ENCODE assay signal across 10 cellular contexts in genomic region chr3:183526838-183527420, GRCh38. TPM values are rescaled to one million over a fixed set of nuclear protein-coding genes. Genes with fewer than 3 reads are reported as not detected.
DNase-seq lines count a peak whose midpoint lies in the region; ATAC-seq, FAIRE-seq and TF ChIP-seq lines count a peak whose summit lies in the region.
"Had no signal": no experiment of that assay in that cellular context is flagged by ENCODE, and none has a peak within 500 bp of the region (broad histone marks: within the 10 kb centered on the region; RNA-seq: fewer than 3 reads in every experiment).

No MANE protein-coding gene starts in this region.

- H3K27me3 ChIP-seq in endothelial cell of umbilical vein (ENCODE audit: control insufficient read depth in 2 of 2, insufficient read depth in 2 of 2, low read length in 2 of 2), result no peaks in the 10 kb centered on the region
- H3K27me3 ChIP-seq: uterus had no signal

- peak overlapping the region; percentile 7 for H3K9ac ChIP-seq in endothelial cell of umbilical vein (replicated peaks; ENCODE audit: extremely low read depth, insufficient read depth, low read length)

- TF ChIP-seq CTCF in endothelial cell of umbilical vein (IDR thresholded peaks at IDR 0.05; ENCODE audit: extremely low read depth in 1 of 2, insufficient read depth in 1 of 2, low read depth in 1 of 2, low read length in 2 of 2) (no peak), mucosa of descending colon (IDR thresholded peaks at IDR 0.05) (no peak)

- intact Hi-C loops in endothelial cell of umbilical vein (cut with micrococcal nuclease), result no loop called here
- intact Hi-C loops in mucosa of descending colon (cut with DNase I, micrococcal nuclease), result no loop called here

- H3K4me3 ChIP-seq in endothelial cell of umbilical vein (replicated peaks in 1 of 3; ENCODE audit: insufficient read depth in 1 of 3, low read depth in 1 of 3, low read length in 3 of 3), result no peak overlapping the region
- H3K4me3 ChIP-seq in mucosa of descending colon, result no peak overlapping the region
- H3K4me3 ChIP-seq: prostate gland, uterus had no signal

- H3K36me3 ChIP-seq in endothelial cell of umbilical vein (ENCODE audit: control insufficient read depth in 2 of 2, extremely low read depth in 1 of 2, insufficient read depth in 2 of 2, low read length in 2 of 2), result peaks cover 0 to 3% of the 10 kb centered on the region in 2 experiments
- no peaks in the 10 kb centered on the region for H3K36me3 ChIP-seq in mucosa of descending colon (ENCODE audit: low read depth)
- H3K36me3 ChIP-seq: prostate gland, uterus had no signal

- H3K9me1 ChIP-seq in endothelial cell of umbilical vein (replicated peaks; ENCODE audit: control insufficient read depth, extremely low read depth, insufficient read depth, low read length), result no peaks in the 10 kb centered on the region

- CTCF ChIA-PET in endothelial cell of umbilical vein (lab: Charles Lee), result interaction anchor here (0.7 to 2.4 kb wide), 8 partner anchors 9 to 342 kb away, joined by 3 to 8 read pairs (median 4); no protein-coding TSS in a partner anchor

- H3K9me3 ChIP-seq in endothelial cell of umbilical vein (replicated peaks; ENCODE audit: control insufficient read depth, insufficient read depth, low read length) (no peaks in the 10 kb centered on the region), mucosa of descending colon (no peaks in the 10 kb centered on the region)
- H3K9me3 ChIP-seq: prostate gland, uterus had no signal

- POLR2A ChIA-PET in endothelial cell of umbilical vein (lab: Charles Lee), result interaction anchor here (0.7 kb wide), 1 partner anchor 53 kb away, joined by 4 read pairs; no protein-coding TSS in a partner anchor

- TF ChIP-seq POLR2A in endothelial cell of umbilical vein (IDR thresholded peaks at IDR 0.05; ENCODE audit: low read depth, low read length), result no peak

- H3K4me2 ChIP-seq in endothelial cell of umbilical vein (ENCODE audit: insufficient read depth, low read length), result peak overlapping the region; percentile 74

- BruUV-seq in endothelial cell of umbilical vein (replicated peaks; lab: Mats Ljungman, UMichigan), result no TSS peak

- dilution Hi-C loops in endothelial cell of umbilical vein (cut with MboI; ENCODE audit: extremely low pct_ligation_motif_present, low sequenced_read_pairs), result no loop called here

- no peaks in the 10 kb centered on the region for H4K20me1 ChIP-seq in endothelial cell of umbilical vein (replicated peaks; ENCODE audit: control insufficient read depth, extremely low read depth, insufficient read depth, low read length)

- ATAC-seq in GM18861 (IDR thresholded peaks at IDR 0.05; ENCODE audit: unreplicated experiment) (peak; percentile 17), GM21825 (IDR thresholded peaks at IDR 0.05; ENCODE audit: unreplicated experiment) (peak; percentile 4), HG03575 (IDR thresholded peaks at IDR 0.05; ENCODE audit: extremely low read depth, insufficient number of reproducible peaks, low FRiP score, unreplicated experiment) (peak; percentile 13), mucosa of descending colon (no peak)

- peak; percentile 62 for FAIRE-seq in endothelial cell of umbilical vein (lab: Jason Lieb, UNC)

- H3K4me1 ChIP-seq in endothelial cell of umbilical vein (ENCODE audit: control insufficient read depth, extremely low read depth, insufficient read depth, low read length) (peaks cover 42% of the 10 kb centered on the region), mucosa of descending colon (ENCODE audit: low read depth) (peaks cover 5% of the 10 kb centered on the region)
- H3K4me1 ChIP-seq: prostate gland, uterus had no signal

- peak overlapping the region; percentile 56 for H3K27ac ChIP-seq in endothelial cell of umbilical vein (ENCODE audit: insufficient read depth, low read depth, low read length)
- H3K27ac ChIP-seq: prostate gland, uterus had no signal

- DNase-seq in endothelial cell of umbilical vein (ENCODE audit: low read depth, low spot score), result peak; percentile 28
- DNase-seq in mucosa of descending colon, result no peak
- DNase-seq in NOMO-1 treated with DMSO at 0.1 percent for 48 hours (lab: John Stamatoyannopoulos, UW; ENCODE audit: unreplicated experiment), result no peak
- DNase-seq in NCI-H2196 (lab: John Stamatoyannopoulos, UW; ENCODE audit: unreplicated experiment), result no peak
- DNase-seq: cortex of kidney, uterus had no signal

- H2AFZ ChIP-seq in endothelial cell of umbilical vein (ENCODE audit: low read depth, low read length), result no peak overlapping the region

- no peaks in the 10 kb centered on the region for H3K79me2 ChIP-seq in endothelial cell of umbilical vein (ENCODE audit: control insufficient read depth, insufficient read depth, low read length)

TF ChIP-seq in endothelial cell of umbilical vein, 7 proteins besides CTCF, POLR2A, EP300 and RAD21:
- TF ChIP-seq EZH2 (IDR thresholded peaks at IDR 0.05; ENCODE audit: borderline replicate concordance, low read depth, low read length, severe bottlenecking) (no peak), JUN (IDR thresholded peaks at IDR 0.05; ENCODE audit: borderline replicate concordance, insufficient read depth, insufficient read length, low read depth) (peak; percentile 64), GATA2 (IDR thresholded peaks at IDR 0.05; ENCODE audit: insufficient read depth, insufficient read length, low read depth, low read length) (no peak), FOS (IDR thresholded peaks at IDR 0.05; ENCODE audit: borderline replicate concordance, insufficient read depth, low read length) (peak; percentile 77), MYC (IDR thresholded peaks at IDR 0.05; ENCODE audit: low read depth, low read length) (no peak), POLR2AphosphoS5 (IDR thresholded peaks at IDR 0.05; ENCODE audit: insufficient read depth, low read depth, low read length) (no peak), MAX (IDR thresholded peaks at IDR 0.05; ENCODE audit: insufficient read depth, insufficient read length) (no peak)
TF ChIP-seq in endothelial cell of umbilical vein: peak in this region for 2.

RNA-seq across cellular contexts. Expression of gene KLHL6, which starts 28.6 kb away (rescaled TPM):
- total RNA-seq in endothelial cell of umbilical vein, result 12.6 and 14.8 TPM in 2 replicates
- polyA plus RNA-seq in endothelial cell of umbilical vein, result 5.1 and 5.7 TPM in 2 replicates
- polyA plus RNA-seq in endothelial cell of umbilical vein (2011; cell fraction: cytosol; rRNA removed), result 4.4 and 4.6 TPM in 2 replicates
- polyA plus RNA-seq in endothelial cell of umbilical vein (2011; cell fraction: nucleus; rRNA removed), result 18.4 and 21.2 TPM in 2 replicates
- polyA plus RNA-seq in endothelial cell of umbilical vein (2012), result 8.2 TPM in 2 replicates
- 14.7 and 14.8 TPM in 2 replicates for polyA minus RNA-seq in endothelial cell of umbilical vein
- polyA minus RNA-seq in endothelial cell of umbilical vein (2011; cell fraction: cytosol; rRNA and poly(A)+ RNA removed), result not detected
- 12.9 and 18.1 TPM in 2 replicates for polyA minus RNA-seq in endothelial cell of umbilical vein (2011; cell fraction: nucleus; rRNA and poly(A)+ RNA removed)
- total RNA-seq in mucosa of descending colon, result 1 to 10 TPM; 1.9 to 3.0 (median 1.9) TPM
